ENCODE assay signal across 14 cellular contexts in the genomic region with DNA sequence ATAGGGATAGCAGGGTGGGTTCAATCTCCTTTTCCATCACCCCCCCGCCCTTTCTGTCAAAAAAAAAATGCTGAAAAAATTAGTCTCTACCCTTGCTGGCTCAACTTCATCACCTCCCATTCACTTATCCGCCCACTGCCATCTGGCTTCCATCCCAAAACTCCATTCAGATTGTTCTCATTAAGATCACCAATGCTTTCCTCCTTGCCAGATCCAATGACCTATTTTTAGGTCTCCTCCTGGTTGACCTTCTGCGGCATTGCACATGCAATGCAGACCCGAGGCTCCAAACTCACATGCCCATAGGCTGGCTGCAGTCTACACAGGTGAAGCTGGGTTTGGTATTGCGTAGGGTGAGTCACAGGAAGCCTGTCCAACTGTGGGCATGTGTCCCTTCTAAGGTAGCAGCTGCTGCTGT. TPM values are rescaled to one million over a fixed set of nuclear protein-coding genes. Genes with fewer than 3 reads are reported as not detected.
DNase-seq lines count a peak whose midpoint lies in the region; ATAC-seq and TF ChIP-seq lines count a peak whose summit lies in the region.
"Had no signal": no experiment of that assay in that cellular context is flagged by ENCODE, and none has a peak within 500 bp of the region (broad histone marks: within the 10 kb centered on the region; RNA-seq: fewer than 3 reads in every experiment).

No MANE protein-coding gene starts in this region.

- DNase-seq in BE2C = peak; percentile 61
- DNase-seq in HFF-Myc (ENCODE audit: extremely low read depth, low read depth) = peak; percentile 98
- peak; percentile 56 for DNase-seq in SK-N-DZ (ENCODE audit: low spot score)
- DNase-seq in foreskin keratinocyte = peak in 1 of 2 donors; percentile 16
- no peak for DNase-seq in neural progenitor cell (ENCODE audit: low spot score)
- DNase-seq in HT-29 (ENCODE audit: low spot score) = no peak
- DNase-seq in CD14-positive monocyte (ENCODE audit: low spot score) = no peak
- DNase-seq: activated T-cell treated with anti-CD3 and anti-CD28 coated beads, Interleukin-2, amount 50 U/mL, for 4 hours; CD8-positive, alpha-beta T cell; KBM-7 had no signal

- H3K4me1 ChIP-seq in BE2C (peaks cover 9% of the 10 kb centered on the region), foreskin keratinocyte (no peaks in the 10 kb centered on the region), neural progenitor cell (peaks cover 7% of the 10 kb centered on the region)
- H3K4me1 ChIP-seq: ascending aorta had no signal

- peak; percentile 3; the same call in 1 of the 2 replicates for TF ChIP-seq CTCF in BE2C (IDR thresholded peaks at IDR 0.05; ENCODE audit: low read depth, low read length)
- TF ChIP-seq CTCF in HFF-Myc (IDR thresholded peaks at IDR 0.05; ENCODE audit: low read depth, low read length, missing control alignments) = no peak
- TF ChIP-seq CTCF in foreskin keratinocyte (conservative IDR thresholded peaks at IDR 0.05) = no peak
- TF ChIP-seq CTCF in neural progenitor cell (IDR thresholded peaks at IDR 0.05) = no peak
- no peak for TF ChIP-seq CTCF in CD14-positive monocyte (IDR thresholded peaks at IDR 0.05)

- no peak overlapping the region for H2AFZ ChIP-seq in neural progenitor cell (replicated peaks)

- H3K36me3 Mint-ChIP-seq in neural progenitor cell (no peaks in the 10 kb centered on the region), CD14-positive monocyte (no peaks in the 10 kb centered on the region)
- H3K36me3 Mint-ChIP-seq: CD8-positive, alpha-beta T cell had no signal

- H3K27ac ChIP-seq in foreskin keratinocyte = no peak overlapping the region
- no peak overlapping the region for H3K27ac ChIP-seq in neural progenitor cell
- H3K27ac ChIP-seq: ascending aorta, SJSA1 had no signal

- H3K4me2 ChIP-seq in neural progenitor cell = no peak overlapping the region

- no peak overlapping the region for H3K4me3 ChIP-seq in BE2C (ENCODE audit: low read depth, low read length)
- H3K4me3 ChIP-seq in HFF-Myc (replicated peaks; ENCODE audit: low read depth, low read length) = no peak overlapping the region
- H3K4me3 ChIP-seq in neural progenitor cell = no peak overlapping the region
- H3K4me3 ChIP-seq: ascending aorta, SJSA1 had no signal

- peaks cover 8% of the 10 kb centered on the region for H3K4me1 Mint-ChIP-seq in neural progenitor cell
- peaks cover 17% of the 10 kb centered on the region for H3K4me1 Mint-ChIP-seq in CD14-positive monocyte

- H3K27me3 ChIP-seq in BE2C (no peaks in the 10 kb centered on the region), foreskin keratinocyte (no peaks in the 10 kb centered on the region), neural progenitor cell (no peaks in the 10 kb centered on the region)
- H3K27me3 ChIP-seq: ascending aorta, SJSA1 had no signal

- H3K4me3 Mint-ChIP-seq in neural progenitor cell (no peak overlapping the region), CD14-positive monocyte (no peak overlapping the region)
- H3K4me3 Mint-ChIP-seq: activated T-cell treated with anti-CD3 and anti-CD28 coated beads, Interleukin-2, amount 50 U/mL, for 4 hours; CD8-positive, alpha-beta T cell had no signal

- H3K9ac ChIP-seq in neural progenitor cell = no peak overlapping the region

- no peaks in the 10 kb centered on the region for H3F3A ChIP-seq in neural progenitor cell (ENCODE audit: low read depth)

- H4K20me1 ChIP-seq in neural progenitor cell (ENCODE audit: low read depth) = no peaks in the 10 kb centered on the region

- no peaks in the 10 kb centered on the region for H3K79me2 ChIP-seq in neural progenitor cell (ENCODE audit: low read depth)

- intact Hi-C loops in CD14-positive monocyte (cut with micrococcal nuclease) = no loop called here

- H3K9me3 Mint-ChIP-seq in neural progenitor cell (peaks cover 2% of the 10 kb centered on the region), CD14-positive monocyte (peaks cover 0 to 2% (median 0%) of the 10 kb centered on the region in 7 donors)
- H3K9me3 Mint-ChIP-seq: activated T-cell treated with anti-CD3 and anti-CD28 coated beads, Interleukin-2, amount 50 U/mL, for 4 hours had no signal

- H3K36me3 ChIP-seq in BE2C (no peaks in the 10 kb centered on the region), neural progenitor cell (no peaks in the 10 kb centered on the region)
- H3K36me3 ChIP-seq: ascending aorta, SJSA1 had no signal

- H3K27ac Mint-ChIP-seq in neural progenitor cell = no peak overlapping the region
- no peak overlapping the region for H3K27ac Mint-ChIP-seq in CD14-positive monocyte

- no peaks in the 10 kb centered on the region for H3K9me3 ChIP-seq in BE2C
- H3K9me3 ChIP-seq in neural progenitor cell (ENCODE audit: low read depth) = no peaks in the 10 kb centered on the region
- H3K9me3 ChIP-seq: ascending aorta, SJSA1 had no signal

- no peaks in the 10 kb centered on the region for H3K27me3 Mint-ChIP-seq in neural progenitor cell (ENCODE audit: insufficient read depth, low read depth)
- H3K27me3 Mint-ChIP-seq in CD14-positive monocyte (ENCODE audit: low read depth in 3 of 3) = peaks cover 0 to 4% (median 3%) of the 10 kb centered on the region in 3 donors

- peak; percentile 82 for ATAC-seq in foreskin keratinocyte
- no peak for ATAC-seq in HG03039 (IDR thresholded peaks at IDR 0.05; ENCODE audit: unreplicated experiment)
- ATAC-seq: activated CD4-positive, CD25-positive, alpha-beta regulatory T cell treated with anti-CD3 and anti-CD28 coated beads, Interleukin-2, amount 50 U/mL, for 24 hours; activated T-cell treated with anti-CD3 and anti-CD28 coated beads, Interleukin-2, amount 50 U/mL, for 4 hours; CD8-positive, alpha-beta T cell had no signal

RNA-seq across cellular contexts. Expression of a gene that starts 21.1 kb away (rescaled TPM):
- 32.5 TPM for polyA plus RNA-seq in BE2C (2012; ENCODE audit: insufficient read depth, insufficient read length, low read depth)
- 9.9 and 10.7 TPM in 2 replicates for polyA plus RNA-seq in SK-N-DZ (2014; cell fraction: cytosol; rRNA removed)
- polyA plus RNA-seq in SK-N-DZ (2014; cell fraction: nucleus; rRNA removed) = 23.8 and 27.4 TPM in 2 replicates
- 18.0 and 18.7 TPM in 2 replicates for total RNA-seq in foreskin keratinocyte
- polyA plus RNA-seq in foreskin keratinocyte = 8.4 and 8.6 TPM in 2 replicates
- 20.6 and 25.8 TPM in 2 replicates for total RNA-seq in neural progenitor cell (ENCODE audit: low replicate concordance)
- total RNA-seq in HT-29 (2014; rRNA removed; shearing (Covaris generic)) = 24.3 and 27.9 TPM in 2 replicates
- polyA plus RNA-seq in CD14-positive monocyte = 1 to 10 TPM; 8.6 to 8.8 TPM

Comparison
In these comparisons a context has a peak if more than half of its experiments do, and no peak if none do; other contexts are left out.
1. DNase-seq: peak in BE2C (single experiment), HFF-Myc (single experiment) and SK-N-DZ (single experiment); none in neural progenitor cell (single experiment), HT-29 (single experiment) and CD14-positive monocyte (single experiment).